14 cellular contexts compared by ENCODE assay signal in genomic region chr12:39393179-39393578, GRCh38.
"Had no signal": no experiment of that assay in that cellular context is flagged by ENCODE, and none has a peak within 500 bp of the region (broad histone marks: within the 10 kb centered on the region; RNA-seq: fewer than 3 reads in every experiment).

No MANE protein-coding gene starts in this region.

- H3K27ac ChIP-seq: left lung, parathyroid adenoma, stomach, uterus had no signal

- H3K36me3 ChIP-seq: left lung, stomach, uterus had no signal

- H3K4me3 Mint-ChIP-seq: activated naive CD4-positive, alpha-beta T cell treated with anti-CD3 and anti-CD28 coated beads, Interleukin-2, amount 50 U/mL, for 24 hours; central memory CD8-positive, alpha-beta T cell; dendritic cell treated with granulocyte-macrophage colony-stimulating factor and Interleukin-4, amounts not matched to agents 40 ng/mL and 50 ng/mL, for 4 days had no signal

- H3K27me3 ChIP-seq: left lung, stomach, uterus had no signal

- H3K9me3 ChIP-seq: left lung, stomach, uterus had no signal

- DNase-seq: activated CD4-positive, alpha-beta T cell treated with anti-CD3 and anti-CD28 coated beads, Interleukin-2, amount 50 U/mL, for 4 hours; activated T-cell treated with anti-CD3 and anti-CD28 coated beads, Interleukin-2, amount 50 U/mL, for 1 hour; erythroblast; left lung; mesenchymal stem cell; stimulated activated CD4-positive, alpha-beta T cell treated with anti-CD3 and anti-CD28 coated beads, Interleukin-4, amount 100 ng/mL, for 4 hours; stomach; T-helper 2 cell; uterus had no signal

- H3K27me3 Mint-ChIP-seq: activated naive CD4-positive, alpha-beta T cell treated with anti-CD3 and anti-CD28 coated beads, Interleukin-2, amount 50 U/mL, for 24 hours; central memory CD8-positive, alpha-beta T cell; dendritic cell treated with granulocyte-macrophage colony-stimulating factor and Interleukin-4, amounts not matched to agents 40 ng/mL and 50 ng/mL, for 4 days had no signal

- H2AFZ ChIP-seq: parathyroid adenoma had no signal

- H3K4me1 Mint-ChIP-seq: activated naive CD4-positive, alpha-beta T cell treated with anti-CD3 and anti-CD28 coated beads, Interleukin-2, amount 50 U/mL, for 24 hours had no signal

- H3K27ac Mint-ChIP-seq: activated naive CD4-positive, alpha-beta T cell treated with anti-CD3 and anti-CD28 coated beads, Interleukin-2, amount 50 U/mL, for 24 hours; dendritic cell treated with granulocyte-macrophage colony-stimulating factor and Interleukin-4, amounts not matched to agents 40 ng/mL and 50 ng/mL, for 4 days had no signal

- ATAC-seq: activated CD4-positive, CD25-positive, alpha-beta regulatory T cell treated with anti-CD3 and anti-CD28 coated beads, Interleukin-2, amount 50 U/mL, for 24 hours had no signal

- H3K4me1 ChIP-seq: left lung, uterus had no signal

- H3K9ac ChIP-seq: parathyroid adenoma had no signal

- H3K4me3 ChIP-seq: left lung, stomach, uterus had no signal

- H3K9me3 Mint-ChIP-seq: activated naive CD4-positive, alpha-beta T cell treated with anti-CD3 and anti-CD28 coated beads, Interleukin-2, amount 50 U/mL, for 24 hours; central memory CD8-positive, alpha-beta T cell had no signal
